Comparison of ENCODE assay signal across 19 cellular contexts in the genomic region with DNA sequence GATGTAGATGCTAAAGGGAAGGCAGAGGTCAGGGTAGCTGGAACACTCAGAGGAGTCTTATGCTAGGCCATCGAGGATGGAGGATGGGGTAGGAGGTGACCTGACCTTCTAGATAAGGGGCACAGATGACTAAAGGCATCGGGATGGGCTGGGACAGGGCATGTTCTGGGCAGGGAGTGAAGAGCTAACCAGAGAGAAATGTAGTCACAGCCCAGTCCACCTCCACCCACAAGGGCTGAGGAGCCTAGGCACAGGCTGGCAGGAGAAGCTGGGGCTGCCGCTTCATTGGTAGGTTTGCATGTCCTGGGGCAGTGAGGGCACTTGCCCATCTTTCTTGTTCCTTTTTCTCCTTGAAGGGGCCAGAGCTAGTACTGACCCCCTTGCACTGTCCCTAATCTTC. TPM values are rescaled to one million over a fixed set of nuclear protein-coding genes. Genes with fewer than 3 reads are reported as not detected.
DNase-seq lines count a peak whose midpoint lies in the region; ATAC-seq, FAIRE-seq and TF ChIP-seq lines count a peak whose summit lies in the region.
"Had no signal": no experiment of that assay in that cellular context is flagged by ENCODE, and none has a peak within 500 bp of the region (broad histone marks: within the 10 kb centered on the region; RNA-seq: fewer than 3 reads in every experiment).

No MANE protein-coding gene starts in this region.

- POLR2A ChIA-PET in naive thymus-derived CD4-positive, alpha-beta T cell (lab: Charles Lee) = interaction anchor here (1.0 kb wide), 1 partner anchor 13 kb away, joined by 3 read pairs; no protein-coding TSS in a partner anchor

- H3K27ac ChIP-seq in BLaER1 treated with 17β-estradiol and CSF1 and Interleukin-3, amounts not matched to agents 10 nM and 100 nM = no peak overlapping the region; a peak in 2 of 22 replicates
- no peak overlapping the region for H3K27ac ChIP-seq in naive thymus-derived CD4-positive, alpha-beta T cell (ENCODE audit: low read depth, low read length)
- H3K27ac ChIP-seq: prostate gland, SK-N-MC, thoracic aorta had no signal

- no peak for TF ChIP-seq CTCF in lower leg skin (IDR thresholded peaks at IDR 0.05)

- H3K9me3 ChIP-seq in BLaER1 treated with 17β-estradiol and CSF1 and Interleukin-3, amounts not matched to agents 10 nM and 100 nM (replicated peaks in 1 of 11) = no peaks in the 10 kb centered on the region
- no peaks in the 10 kb centered on the region for H3K9me3 ChIP-seq in naive thymus-derived CD4-positive, alpha-beta T cell (ENCODE audit: control insufficient read depth in 2 of 3, low read length in 3 of 3)
- H3K9me3 ChIP-seq: BE2C, prostate gland, thoracic aorta had no signal

- no peaks in the 10 kb centered on the region for H3K4me1 Mint-ChIP-seq in activated T-helper 17 cell treated with anti-CD3 and anti-CD28 coated beads, Interleukin-2, amount 50 U/mL, for 72 hours
- peaks cover 0 to 17% (median 12%) of the 10 kb centered on the region in 7 donors for H3K4me1 Mint-ChIP-seq in naive thymus-derived CD4-positive, alpha-beta T cell

- peak overlapping the region in 6 of 11 experiments; percentile 29 to 82 (median 56); a peak in 9 of 22 replicates for H3K4me2 ChIP-seq in BLaER1 treated with 17β-estradiol and CSF1 and Interleukin-3, amounts not matched to agents 10 nM and 100 nM

- peaks cover 98 to 100% (median 100%) of the 10 kb centered on the region in 11 experiments for H4K20me1 ChIP-seq in BLaER1 treated with 17β-estradiol and CSF1 and Interleukin-3, amounts not matched to agents 10 nM and 100 nM

- ATAC-seq in activated T-helper 17 cell treated with anti-CD3 and anti-CD28 coated beads, Interleukin-2, amount 50 U/mL, for 72 hours (replicated peaks) = no peak
- ATAC-seq in naive thymus-derived CD4-positive, alpha-beta T cell = no peak
- ATAC-seq in HG02981 (IDR thresholded peaks at IDR 0.05; ENCODE audit: unreplicated experiment) = no peak

- no peaks in the 10 kb centered on the region for H3K27me3 Mint-ChIP-seq in activated T-helper 17 cell treated with anti-CD3 and anti-CD28 coated beads, Interleukin-2, amount 50 U/mL, for 72 hours
- no peaks in the 10 kb centered on the region for H3K27me3 Mint-ChIP-seq in naive thymus-derived CD4-positive, alpha-beta T cell

- H3K36me3 ChIP-seq in BLaER1 treated with 17β-estradiol and CSF1 and Interleukin-3, amounts not matched to agents 10 nM and 100 nM = peaks cover 90 to 100% (median 98%) of the 10 kb centered on the region in 11 experiments
- H3K36me3 ChIP-seq in naive thymus-derived CD4-positive, alpha-beta T cell (ENCODE audit: control insufficient read depth in 2 of 3, insufficient read depth in 3 of 3, low read length in 3 of 3) = peaks cover 18 to 99% (median 35%) of the 10 kb centered on the region in 3 experiments

- TF ChIP-seq POLR2A in GM12891 (IDR thresholded peaks at IDR 0.05; ENCODE audit: low read depth, low read length) (peak; percentile 30; the same call in 1 of the 2 replicates), lower leg skin (IDR thresholded peaks at IDR 0.05) (no peak)

- peak overlapping the region in 6 of 11 experiments; percentile 10 to 70 (median 39); a peak in 6 of 22 replicates for H3K9ac ChIP-seq in BLaER1 treated with 17β-estradiol and CSF1 and Interleukin-3, amounts not matched to agents 10 nM and 100 nM

- 73 to 76% methylated on average over 3 of the region's 3 CpGs for WGBS in lower leg skin, 2 donors

- no peaks in the 10 kb centered on the region for H3K27me3 ChIP-seq in BLaER1 treated with 17β-estradiol and CSF1 and Interleukin-3, amounts not matched to agents 10 nM and 100 nM
- H3K27me3 ChIP-seq in naive thymus-derived CD4-positive, alpha-beta T cell (ENCODE audit: control insufficient read depth in 2 of 2, insufficient read depth in 2 of 2, low read length in 2 of 2) = no peaks in the 10 kb centered on the region
- H3K27me3 ChIP-seq: BE2C had no signal

- FAIRE-seq in GM12891 (lab: Jason Lieb, UNC) = no peak
- FAIRE-seq: G401.6, small intestine had no signal

- DNase-seq in GM12891 (ENCODE audit: insufficient read length, low spot score) (no peak), RPMI8226 (no peak), putamen (ENCODE audit: low spot score) (no peak), lower leg skin (ENCODE audit: low spot score in 2 of 2) (no peak)
- no peak for DNase-seq in naive thymus-derived CD4-positive, alpha-beta T cell
- DNase-seq: activated CD4-positive, alpha-beta T cell treated with anti-CD3 and anti-CD28 coated beads for 4 hours; BE2C; central memory CD4-positive, alpha-beta T cell; effector CD8-positive, alpha-beta T cell; NCI-H526 treated with DMSO at 0.1 percent for 48 hours; small intestine; stimulated activated CD4-positive, alpha-beta T cell treated with anti-CD3 and anti-CD28 coated beads, Interleukin-4, amount 100 ng/mL, for 24 hours had no signal

- H3K4me3 Mint-ChIP-seq in activated T-helper 17 cell treated with anti-CD3 and anti-CD28 coated beads, Interleukin-2, amount 50 U/mL, for 72 hours = no peak overlapping the region
- no peak overlapping the region for H3K4me3 Mint-ChIP-seq in naive thymus-derived CD4-positive, alpha-beta T cell

- CTCF ChIA-PET in naive thymus-derived CD4-positive, alpha-beta T cell (lab: Charles Lee) = interaction anchor here (0.6 to 1.0 kb wide), 2 partner anchors 15 to 144 kb away, joined by 3 to 4 read pairs; no protein-coding TSS in a partner anchor

- peaks cover 87% of the 10 kb centered on the region for H3K36me3 Mint-ChIP-seq in activated T-helper 17 cell treated with anti-CD3 and anti-CD28 coated beads, Interleukin-2, amount 50 U/mL, for 72 hours (ENCODE audit: low read depth)
- H3K36me3 Mint-ChIP-seq in naive thymus-derived CD4-positive, alpha-beta T cell = peaks cover 0 to 30% (median 6%) of the 10 kb centered on the region in 5 donors

- no peak overlapping the region for H3K4me3 ChIP-seq in BLaER1 treated with 17β-estradiol and CSF1 and Interleukin-3, amounts not matched to agents 10 nM and 100 nM
- no peak overlapping the region for H3K4me3 ChIP-seq in naive thymus-derived CD4-positive, alpha-beta T cell (ENCODE audit: low read length)
- H3K4me3 ChIP-seq in lower leg skin (ENCODE audit: low read depth, poor library complexity, severe bottlenecking) = no peak overlapping the region
- H3K4me3 ChIP-seq: prostate gland, SK-N-MC, thoracic aorta had no signal

- intact Hi-C loops in naive thymus-derived CD4-positive, alpha-beta T cell (cut with micrococcal nuclease) = no loop called here
- intact Hi-C loops in lower leg skin (cut with DNase I; ENCODE audit: low total_unique reads) = no loop called here

- peaks cover 33 to 59% (median 48%) of the 10 kb centered on the region in 10 experiments for H3K4me1 ChIP-seq in BLaER1 treated with 17β-estradiol and CSF1 and Interleukin-3, amounts not matched to agents 10 nM and 100 nM
- H3K4me1 ChIP-seq in naive thymus-derived CD4-positive, alpha-beta T cell (ENCODE audit: control insufficient read depth in 2 of 2, insufficient read depth in 2 of 2, low read length in 2 of 2) = no peaks in the 10 kb centered on the region
- H3K4me1 ChIP-seq: BE2C, prostate gland had no signal

- H3K9me3 Mint-ChIP-seq in activated T-helper 17 cell treated with anti-CD3 and anti-CD28 coated beads, Interleukin-2, amount 50 U/mL, for 72 hours = no peaks in the 10 kb centered on the region
- no peaks in the 10 kb centered on the region for H3K9me3 Mint-ChIP-seq in naive thymus-derived CD4-positive, alpha-beta T cell

- peak overlapping the region; percentile 39 for H3K27ac Mint-ChIP-seq in activated T-helper 17 cell treated with anti-CD3 and anti-CD28 coated beads, Interleukin-2, amount 50 U/mL, for 72 hours
- peak overlapping the region in 6 of 9 donors; percentile 19 to 70 (median 56) for H3K27ac Mint-ChIP-seq in naive thymus-derived CD4-positive, alpha-beta T cell

TF ChIP-seq in GM12891, 5 proteins besides CTCF, POLR2A, EP300 and RAD21:
- TF ChIP-seq SPI1 (IDR thresholded peaks at IDR 0.05; ENCODE audit: low read depth, low read length) (no peak), PAX5 (IDR thresholded peaks at IDR 0.05; ENCODE audit: insufficient read depth, low read length, severe bottlenecking) (no peak), TAF1 (IDR thresholded peaks at IDR 0.05; ENCODE audit: low read depth, low read length) (no peak), POU2F2 (IDR thresholded peaks at IDR 0.05; ENCODE audit: low read depth, low read length) (no peak), POLR2AphosphoS5 (IDR thresholded peaks at IDR 0.05; ENCODE audit: low read depth, low read length) (no peak)
TF ChIP-seq in GM12891: peak in this region for 0.

RNA-seq across cellular contexts. Expression of gene CLK3, which starts 12.6 kb away (rescaled TPM):
- polyA plus RNA-seq in GM12891 (2012; ENCODE audit: low read depth, missing spikeins) = 55.3 TPM
- total RNA-seq in activated T-helper 17 cell treated with anti-CD3 and anti-CD28 coated beads, Interleukin-2, amount 50 U/mL, for 72 hours = 100 to 1,000 TPM; 117 to 179 TPM
- 100 to 1,000 TPM; 131 to 273 (median 177) TPM for total RNA-seq in naive thymus-derived CD4-positive, alpha-beta T cell
- 100 to 1,000 TPM in 1 of 2 donors, 10 to 100 TPM in 1; 57.8 to 104 TPM for polyA plus RNA-seq in naive thymus-derived CD4-positive, alpha-beta T cell
- total RNA-seq in lower leg skin = 100 to 1,000 TPM in 2 of 4 donors, 10 to 100 TPM in 2; 96.7 to 230 (median 117) TPM
